ENCODE assay signal across 12 cellular contexts in the genomic region with DNA sequence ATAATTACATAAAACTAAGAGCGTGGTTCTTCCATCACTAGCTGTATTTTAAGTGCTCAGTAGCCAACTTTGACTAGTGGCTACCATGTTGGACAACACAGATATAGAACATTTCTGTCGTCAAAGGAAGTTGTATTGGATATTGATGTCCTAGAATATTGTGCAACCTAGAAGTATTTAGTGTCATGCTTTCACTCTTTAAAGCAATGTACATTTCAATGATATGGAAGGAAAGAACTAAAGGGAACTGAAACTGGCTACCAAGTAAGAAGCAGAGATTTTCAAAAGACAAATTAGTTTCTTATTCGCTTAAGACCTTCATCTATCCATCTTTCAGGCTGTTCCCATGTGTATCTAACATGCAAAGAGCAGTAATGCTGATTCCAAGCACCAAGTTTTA.
DNase-seq lines count a peak whose midpoint lies in the region; ATAC-seq and TF ChIP-seq lines count a peak whose summit lies in the region.
"Had no signal": no experiment of that assay in that cellular context is flagged by ENCODE, and none has a peak within 500 bp of the region (broad histone marks: within the 10 kb centered on the region; RNA-seq: fewer than 3 reads in every experiment).

No MANE protein-coding gene starts in this region.

- H3K4me3 ChIP-seq in fibroblast of villous mesenchyme (ENCODE audit: low read depth, low read length): no peak overlapping the region
- H3K4me3 ChIP-seq in esophagus muscularis mucosa: no peak overlapping the region
- H3K4me3 ChIP-seq: GM23248, tibial nerve had no signal

- peak; percentile 31 for ATAC-seq in GM21381 (IDR thresholded peaks at IDR 0.05; ENCODE audit: unreplicated experiment)
- peak; percentile 30 for ATAC-seq in HG03432 (IDR thresholded peaks at IDR 0.05; ENCODE audit: unreplicated experiment)
- ATAC-seq in GM21360 (IDR thresholded peaks at IDR 0.05; ENCODE audit: unreplicated experiment): no peak

- H3K27me3 ChIP-seq in esophagus muscularis mucosa: no peaks in the 10 kb centered on the region
- H3K27me3 ChIP-seq: tibial nerve had no signal

- H3K4me1 ChIP-seq in esophagus muscularis mucosa: peaks cover 83 to 96% (median 92%) of the 10 kb centered on the region in 4 donors

- no peak for TF ChIP-seq EP300 in esophagus muscularis mucosa (IDR thresholded peaks at IDR 0.05)

- intact Hi-C loops in esophagus muscularis mucosa (cut with DNase I): no loop called here

- in situ Hi-C loops in GM13977 (cut with MboI; ENCODE audit: low pct_unique_long_range_greater_than_20kb, low sequenced_read_pairs, unreplicated experiment): no loop called here

- peaks cover under 1 to 66% (median 46%) of the 10 kb centered on the region in 4 donors for H3K36me3 ChIP-seq in esophagus muscularis mucosa

- DNase-seq in GM13977 (ENCODE audit: low spot score) (peak; percentile 52), fibroblast of villous mesenchyme (ENCODE audit: low read depth) (peak; percentile 36), esophagus muscularis mucosa (ENCODE audit: extremely low spot score) (no peak), hepatic stellate cell (ENCODE audit: low spot score) (no peak), Ammon's horn (ENCODE audit: low spot score) (no peak)
- DNase-seq: CD4-positive, CD25-positive, alpha-beta regulatory T cell; GM23248; NCI-H1436 treated with DMSO at 0.1 percent for 48 hours had no signal

- TF ChIP-seq CTCF in GM13977 (IDR thresholded peaks at IDR 0.05; ENCODE audit: extremely low read depth, insufficient read depth, missing control alignments) (no peak), fibroblast of villous mesenchyme (IDR thresholded peaks at IDR 0.05; ENCODE audit: insufficient read depth, low read depth, low read length) (no peak), esophagus muscularis mucosa (IDR thresholded peaks at IDR 0.05) (no peak)

- TF ChIP-seq POLR2A in esophagus muscularis mucosa (IDR thresholded peaks at IDR 0.05; ENCODE audit: low read depth): no peak

- peak overlapping the region in 1 of 4 donors; percentile 81 for H3K27ac ChIP-seq in esophagus muscularis mucosa (replicated peaks in 1 of 4)
- H3K27ac ChIP-seq: GM23248 had no signal

- 82% methylated on average over 3 of the region's 3 CpGs for WGBS in esophagus muscularis mucosa

- H3K9me3 ChIP-seq in esophagus muscularis mucosa: no peaks in the 10 kb centered on the region
- H3K9me3 ChIP-seq: tibial nerve had no signal

Comparison
In these comparisons a context has a peak if more than half of its experiments do, and no peak if none do; other contexts are left out.
1. DNase-seq: peak in GM13977 (single experiment) and fibroblast of villous mesenchyme (single experiment); none in esophagus muscularis mucosa (single experiment), hepatic stellate cell (single experiment) and Ammon's horn (single experiment).